ENCODE assay signal across 29 cellular contexts in the genomic region with DNA sequence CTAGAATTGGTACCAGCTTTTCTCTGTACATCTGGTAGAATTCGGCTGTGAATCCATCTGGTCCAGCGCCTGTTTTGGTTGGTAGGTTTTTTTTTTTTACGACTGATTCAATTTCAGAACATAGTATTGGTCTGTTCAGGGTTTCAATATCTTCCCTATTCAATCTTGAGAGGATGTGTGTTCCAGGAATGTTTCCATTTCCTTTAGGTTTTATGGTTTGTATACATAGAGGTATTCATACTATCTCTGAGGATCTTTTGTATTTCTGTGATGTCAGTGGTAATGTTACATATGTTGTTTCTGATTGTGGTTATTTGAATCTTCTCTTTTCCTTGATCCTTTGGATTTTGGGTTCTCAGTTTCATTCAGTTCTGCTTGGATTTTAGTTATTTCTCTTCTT.
"Had no signal": no experiment of that assay in that cellular context is flagged by ENCODE, and none has a peak within 500 bp of the region (broad histone marks: within the 10 kb centered on the region; RNA-seq: fewer than 3 reads in every experiment).

No MANE protein-coding gene starts in this region.

- H3K27ac ChIP-seq: colonic mucosa, epithelial cell of prostate, esophagus squamous epithelium, gastrocnemius medialis, left ventricle myocardium inferior, right lobe of liver, uterus had no signal

- DNase-seq: activated CD4-positive, alpha-beta T cell treated with anti-CD3 and anti-CD28 coated beads for 4 hours; activated CD4-positive, alpha-beta T cell treated with anti-CD3 and anti-CD28 coated beads, Interleukin-2, amount 50 U/mL, for 4 hours; activated CD8-positive, alpha-beta memory T cell treated with anti-CD3 and anti-CD28 coated beads, Interleukin-2, amount 50 U/mL, for 4 hours; activated effector memory CD4-positive, alpha-beta T cell treated with anti-CD3 and anti-CD28 coated beads, Interleukin-2, amount 50 U/mL, for 16 hours; activated naive CD4-positive, alpha-beta T cell treated with anti-CD3 and anti-CD28 coated beads for 36 hours; activated T-cell treated with anti-CD3 and anti-CD28 coated beads, Interleukin-2, amount 50 U/mL, for 1 hour; anterior cingulate cortex; cerebellar nuclear complex; colonic mucosa; effector CD8-positive, alpha-beta T cell; esophagus squamous epithelium; gastrocnemius medialis; glutamatergic neuron; left ventricle myocardium inferior; mesendoderm; right lobe of liver; stimulated activated CD4-positive, alpha-beta T cell treated with anti-CD3 and anti-CD28 coated beads, Interleukin-12 subunit alpha, Interleukin-12 subunit beta, amount 100 ng/mL, for 4 hours; stimulated activated CD4-positive, alpha-beta T cell treated with anti-CD3 and anti-CD28 coated beads, Interleukin-4, amount 100 ng/mL, for 1 hour; stimulated activated naive CD8-positive, alpha-beta T cell treated with anti-CD3 and anti-CD28 coated beads, Interleukin-15, amount 100 ng/mL, for 72 hours; substantia nigra; uterus had no signal

- FAIRE-seq: bronchial epithelial cell, endometrium, islet of Langerhans had no signal

- H3K36me3 Mint-ChIP-seq: type B pancreatic cell had no signal

- H3K4me3 Mint-ChIP-seq: activated naive CD4-positive, alpha-beta T cell treated with anti-CD3 and anti-CD28 coated beads for 36 hours; activated T-helper 1 cell treated with anti-CD3 and anti-CD28 coated beads, Interleukin-12 subunit alpha, Interleukin-12 subunit beta, Interleukin-2, Interleukin-4 antibody, amounts not matched to agents 30 ng/mL and 10 ng/mL and 1 ng/mL, durations not matched to agents 14 hours and 24 hours and 36 hours; nephron; stimulated activated naive CD8-positive, alpha-beta T cell treated with anti-CD3 and anti-CD28 coated beads, Interleukin-15, amount 100 ng/mL, for 72 hours; type B pancreatic cell had no signal

- H3K4me3 ChIP-seq: colonic mucosa, esophagus squamous epithelium, gastrocnemius medialis, left ventricle myocardium inferior, lung, right lobe of liver, uterus had no signal

- H3K27me3 Mint-ChIP-seq: stimulated activated naive CD8-positive, alpha-beta T cell treated with anti-CD3 and anti-CD28 coated beads, Interleukin-15, amount 100 ng/mL, for 72 hours had no signal

- ATAC-seq: gastrocnemius medialis; right lobe of liver; stimulated activated naive CD8-positive, alpha-beta T cell treated with anti-CD3 and anti-CD28 coated beads, Interleukin-15, amount 100 ng/mL, for 72 hours had no signal

- H3K27ac Mint-ChIP-seq: activated naive CD4-positive, alpha-beta T cell treated with anti-CD3 and anti-CD28 coated beads for 36 hours; activated T-helper 1 cell treated with anti-CD3 and anti-CD28 coated beads, Interleukin-12 subunit alpha, Interleukin-12 subunit beta, Interleukin-2, Interleukin-4 antibody, amounts not matched to agents 30 ng/mL and 10 ng/mL and 1 ng/mL, durations not matched to agents 14 hours and 24 hours and 36 hours; nephron; stimulated activated naive CD8-positive, alpha-beta T cell treated with anti-CD3 and anti-CD28 coated beads, Interleukin-15, amount 100 ng/mL, for 72 hours; type B pancreatic cell had no signal

- H3K36me3 ChIP-seq: colonic mucosa, esophagus squamous epithelium, gastrocnemius medialis, left ventricle myocardium inferior, right lobe of liver, uterus had no signal

- H3K9me3 ChIP-seq: colonic mucosa, esophagus squamous epithelium, gastrocnemius medialis, left ventricle myocardium inferior, right lobe of liver, uterus had no signal

- H3K9me3 Mint-ChIP-seq: activated naive CD4-positive, alpha-beta T cell treated with anti-CD3 and anti-CD28 coated beads for 36 hours; nephron; type B pancreatic cell had no signal

- H3K4me1 ChIP-seq: colonic mucosa, esophagus squamous epithelium, gastrocnemius medialis, left ventricle myocardium inferior, right lobe of liver, uterus had no signal

- H3K27me3 ChIP-seq: colonic mucosa, esophagus squamous epithelium, gastrocnemius medialis, right lobe of liver had no signal
